Comparison of ENCODE assay signal across 1 cellular context in genomic region chr7:4894482-4894881, GRCh38.
TF ChIP-seq lines count a peak whose summit lies in the region.

No MANE protein-coding gene starts in this region.

TF ChIP-seq in GM23338, 12 proteins besides CTCF, POLR2A, EP300 and RAD21 (continued from another document):
- TF ChIP-seq, protein P1, sequence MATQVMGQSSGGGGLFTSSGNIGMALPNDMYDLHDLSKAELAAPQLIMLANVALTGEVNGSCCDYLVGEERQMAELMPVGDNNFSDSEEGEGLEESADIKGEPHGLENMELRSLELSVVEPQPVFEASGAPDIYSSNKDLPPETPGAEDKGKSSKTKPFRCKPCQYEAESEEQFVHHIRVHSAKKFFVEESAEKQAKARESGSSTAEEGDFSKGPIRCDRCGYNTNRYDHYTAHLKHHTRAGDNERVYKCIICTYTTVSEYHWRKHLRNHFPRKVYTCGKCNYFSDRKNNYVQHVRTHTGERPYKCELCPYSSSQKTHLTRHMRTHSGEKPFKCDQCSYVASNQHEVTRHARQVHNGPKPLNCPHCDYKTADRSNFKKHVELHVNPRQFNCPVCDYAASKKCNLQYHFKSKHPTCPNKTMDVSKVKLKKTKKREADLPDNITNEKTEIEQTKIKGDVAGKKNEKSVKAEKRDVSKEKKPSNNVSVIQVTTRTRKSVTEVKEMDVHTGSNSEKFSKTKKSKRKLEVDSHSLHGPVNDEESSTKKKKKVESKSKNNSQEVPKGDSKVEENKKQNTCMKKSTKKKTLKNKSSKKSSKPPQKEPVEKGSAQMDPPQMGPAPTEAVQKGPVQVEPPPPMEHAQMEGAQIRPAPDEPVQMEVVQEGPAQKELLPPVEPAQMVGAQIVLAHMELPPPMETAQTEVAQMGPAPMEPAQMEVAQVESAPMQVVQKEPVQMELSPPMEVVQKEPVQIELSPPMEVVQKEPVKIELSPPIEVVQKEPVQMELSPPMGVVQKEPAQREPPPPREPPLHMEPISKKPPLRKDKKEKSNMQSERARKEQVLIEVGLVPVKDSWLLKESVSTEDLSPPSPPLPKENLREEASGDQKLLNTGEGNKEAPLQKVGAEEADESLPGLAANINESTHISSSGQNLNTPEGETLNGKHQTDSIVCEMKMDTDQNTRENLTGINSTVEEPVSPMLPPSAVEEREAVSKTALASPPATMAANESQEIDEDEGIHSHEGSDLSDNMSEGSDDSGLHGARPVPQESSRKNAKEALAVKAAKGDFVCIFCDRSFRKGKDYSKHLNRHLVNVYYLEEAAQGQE (IDR thresholded peaks at IDR 0.05; ENCODE audit: unreplicated experiment), result no peak
- no peak for TF ChIP-seq EZH2 (IDR thresholded peaks at IDR 0.05; ENCODE audit: low read depth, unreplicated experiment)
- no peak for TF ChIP-seq EZH2phosphoT487 (IDR thresholded peaks at IDR 0.05; ENCODE audit: unreplicated experiment)
- TF ChIP-seq, protein P2, sequence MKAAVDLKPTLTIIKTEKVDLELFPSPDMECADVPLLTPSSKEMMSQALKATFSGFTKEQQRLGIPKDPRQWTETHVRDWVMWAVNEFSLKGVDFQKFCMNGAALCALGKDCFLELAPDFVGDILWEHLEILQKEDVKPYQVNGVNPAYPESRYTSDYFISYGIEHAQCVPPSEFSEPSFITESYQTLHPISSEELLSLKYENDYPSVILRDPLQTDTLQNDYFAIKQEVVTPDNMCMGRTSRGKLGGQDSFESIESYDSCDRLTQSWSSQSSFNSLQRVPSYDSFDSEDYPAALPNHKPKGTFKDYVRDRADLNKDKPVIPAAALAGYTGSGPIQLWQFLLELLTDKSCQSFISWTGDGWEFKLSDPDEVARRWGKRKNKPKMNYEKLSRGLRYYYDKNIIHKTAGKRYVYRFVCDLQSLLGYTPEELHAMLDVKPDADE (IDR thresholded peaks at IDR 0.05), result no peak
- TF ChIP-seq ZNF114 (CRISPR knock-in tag; IDR thresholded peaks at IDR 0.05), result no peak
- TF ChIP-seq POLR2AphosphoS5 (IDR thresholded peaks at IDR 0.05; ENCODE audit: low read depth), result no peak
- no peak for TF ChIP-seq ZNF331 (CRISPR knock-in tag; IDR thresholded peaks at IDR 0.05; ENCODE audit: low read depth)
